Comparison of ENCODE assay signal across 23 cellular contexts in genomic region chr9:86357091-86357866, GRCh38.
"Had no signal": no experiment of that assay in that cellular context is flagged by ENCODE, and none has a peak within 500 bp of the region (broad histone marks: within the 10 kb centered on the region; RNA-seq: fewer than 3 reads in every experiment).

No MANE protein-coding gene starts in this region.

- H3K36me3 ChIP-seq: gastroesophageal sphincter, right lobe of liver, suprapubic skin, thyroid gland, uterus had no signal

- H3K27ac ChIP-seq: coronary artery, gastroesophageal sphincter, hepatocyte, parathyroid adenoma, psoas muscle, right lobe of liver, thyroid gland, upper lobe of left lung, uterus had no signal

- H3K9me3 Mint-ChIP-seq: naive B cell; stimulated activated effector memory CD8-positive, alpha-beta T cell treated with anti-CD3 and anti-CD28 coated beads, Interleukin-12 subunit alpha, Interleukin-12 subunit beta, amount 100 ng/mL, for 72 hours had no signal

- DNase-seq: effector memory CD4-positive, alpha-beta T cell; left colon; left ventricle myocardium superior; mesendoderm; naive B cell; occipital lobe; psoas muscle; retina; right lobe of liver; stimulated activated CD4-positive, alpha-beta T cell treated with anti-CD3 and anti-CD28 coated beads, Interleukin-4, amount 100 ng/mL, for 1 hour; stimulated activated CD8-positive, alpha-beta memory T cell treated with anti-CD3 and anti-CD28 coated beads, Interleukin-4, amount 100 ng/mL, for 48 hours; stimulated activated naive CD8-positive, alpha-beta T cell treated with anti-CD3 and anti-CD28 coated beads, Interleukin-15, Interleukin-2, amounts not matched to agents 100 U/mL and 50 U/mL, for 24 hours; thyroid gland; upper lobe of left lung; uterus had no signal

- H3K27me3 ChIP-seq: gastroesophageal sphincter, hepatocyte, right lobe of liver, suprapubic skin, thyroid gland, upper lobe of left lung, uterus had no signal

- H3K27ac Mint-ChIP-seq: naive B cell; stimulated activated effector memory CD8-positive, alpha-beta T cell treated with anti-CD3 and anti-CD28 coated beads, Interleukin-12 subunit alpha, Interleukin-12 subunit beta, amount 100 ng/mL, for 72 hours had no signal

- H3K9me3 ChIP-seq: gastroesophageal sphincter, psoas muscle, right lobe of liver, suprapubic skin, thyroid gland, upper lobe of left lung, uterus had no signal

- H3K36me3 Mint-ChIP-seq: naive B cell had no signal

- ATAC-seq: esophagus mucosa; gastroesophageal sphincter; left colon; left ventricle myocardium superior; psoas muscle; right lobe of liver; stimulated activated effector memory CD8-positive, alpha-beta T cell treated with anti-CD3 and anti-CD28 coated beads, Interleukin-12 subunit alpha, Interleukin-12 subunit beta, amount 100 ng/mL, for 72 hours; stimulated activated naive CD8-positive, alpha-beta T cell treated with anti-CD3 and anti-CD28 coated beads, Interleukin-15, Interleukin-2, amounts not matched to agents 100 U/mL and 50 U/mL, for 24 hours had no signal

- H3K4me3 ChIP-seq: coronary artery, gastroesophageal sphincter, hepatocyte, lung, psoas muscle, right lobe of liver, suprapubic skin, thyroid gland, upper lobe of left lung, uterus had no signal

- H3K4me3 Mint-ChIP-seq: stimulated activated effector memory CD8-positive, alpha-beta T cell treated with anti-CD3 and anti-CD28 coated beads, Interleukin-12 subunit alpha, Interleukin-12 subunit beta, amount 100 ng/mL, for 72 hours had no signal
